8 cellular contexts compared by ENCODE assay signal in the genomic region with DNA sequence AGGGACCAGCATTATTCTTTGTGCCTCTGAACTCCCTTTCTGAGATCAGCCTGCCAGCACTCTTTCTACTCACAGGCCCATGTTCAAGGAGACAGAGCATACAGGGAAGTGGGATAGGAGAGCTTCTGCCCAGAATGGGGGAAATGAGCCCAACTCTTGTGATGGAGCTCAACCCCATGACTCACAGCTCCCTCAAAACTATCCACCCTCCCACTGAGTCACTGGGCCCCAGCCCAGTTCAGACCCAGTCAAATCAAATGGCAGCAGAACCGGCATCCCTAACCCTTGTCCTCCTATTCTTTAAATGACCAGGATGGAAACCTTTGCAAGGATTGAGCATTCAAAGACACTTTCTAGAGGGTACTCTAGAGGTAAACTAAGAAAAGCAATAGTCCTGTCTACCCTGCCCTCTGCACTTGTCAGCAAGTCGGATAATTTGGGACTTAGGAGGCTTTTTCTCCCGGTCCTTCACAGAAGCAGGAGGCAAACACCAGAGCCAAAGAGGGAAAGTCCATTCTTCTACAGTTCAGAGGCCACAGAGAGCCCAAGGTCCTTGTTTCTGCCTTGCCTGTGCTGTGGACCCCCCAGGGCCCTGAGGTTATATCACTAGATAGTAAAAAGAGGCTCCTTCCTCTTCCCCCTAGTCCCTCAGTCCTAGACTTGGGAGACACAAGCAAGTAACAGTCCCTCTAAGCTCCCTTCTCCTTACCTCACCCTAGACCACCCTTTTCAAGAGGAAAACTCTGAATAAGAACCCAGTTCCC. TPM values are rescaled to one million over a fixed set of nuclear protein-coding genes. Genes with fewer than 3 reads are reported as not detected.
DNase-seq lines count a peak whose midpoint lies in the region; ATAC-seq and TF ChIP-seq lines count a peak whose summit lies in the region.

No MANE protein-coding gene starts in this region.

- intact Hi-C loops in activated B cell treated with CpG ODN at 0.5 μM for 24 hours (cut with micrococcal nuclease): loop anchor here (5.0 to 10.0 kb wide), 4 partner anchors 465 to 1638 kb away; partner anchors contain the start of genes GALT, MYORG, NOL6 and RECK

- no peaks in the 10 kb centered on the region for H3K9me2 ChIP-seq in GM23338 (ENCODE audit: insufficient read depth)

- H3K36me3 ChIP-seq in GM23338 (ENCODE audit: insufficient read depth) (no peaks in the 10 kb centered on the region), rectal smooth muscle tissue (ENCODE audit: control insufficient read depth, insufficient read depth, low read length) (peaks cover 6% of the 10 kb centered on the region)

- H3K27ac Mint-ChIP-seq in GM23338: no peak overlapping the region
- peak overlapping the region; percentile 88 for H3K27ac Mint-ChIP-seq in activated B cell treated with CpG ODN at 0.5 μM for 24 hours

- H3K27me3 ChIP-seq in GM23338 (ENCODE audit: insufficient read depth) (no peaks in the 10 kb centered on the region), rectal smooth muscle tissue (ENCODE audit: control insufficient read depth, insufficient read depth, low read length) (no peaks in the 10 kb centered on the region)

- H3K4me3 Mint-ChIP-seq in GM23338 (peak overlapping the region; percentile 78; the same call in 2 of the 3 replicates), activated B cell treated with CpG ODN at 0.5 μM for 24 hours (peak overlapping the region; percentile 83)

- no peaks in the 10 kb centered on the region for H3K9me3 Mint-ChIP-seq in GM23338
- no peaks in the 10 kb centered on the region for H3K9me3 Mint-ChIP-seq in activated B cell treated with CpG ODN at 0.5 μM for 24 hours

- no peak overlapping the region for H3K27ac ChIP-seq in GM23338 (ENCODE audit: low read depth)
- H3K27ac ChIP-seq in rectal smooth muscle tissue (ENCODE audit: low read depth, low read length): peak overlapping the region; percentile 77

- no peak overlapping the region for H3K9ac ChIP-seq in rectal smooth muscle tissue (ENCODE audit: low read length)

- H3K4me1 ChIP-seq in GM23338 (ENCODE audit: insufficient read depth): peaks cover 16% of the 10 kb centered on the region
- H3K4me1 ChIP-seq in rectal smooth muscle tissue (ENCODE audit: control insufficient read depth, insufficient read depth, low read length): peaks cover 34% of the 10 kb centered on the region

- POLR2A ChIA-PET in activated B cell treated with CpG ODN at 0.5 μM for 24 hours (lab: Charles Lee): interaction anchor here (0.6 to 3.2 kb wide), 7 partner anchors 10 to 700 kb away, joined by 3 to 26 read pairs (median 8); partner anchors contain the start of genes FANCG, PIGO, SPAG8 and STOML2

- H3K36me3 Mint-ChIP-seq in GM23338 (ENCODE audit: low read depth): no peaks in the 10 kb centered on the region; the same call in 2 of the 3 replicates
- H3K36me3 Mint-ChIP-seq in activated B cell treated with CpG ODN at 0.5 μM for 24 hours (ENCODE audit: low read depth): peaks cover 5% of the 10 kb centered on the region

- no peaks in the 10 kb centered on the region for H4K20me1 ChIP-seq in GM23338 (replicated peaks; ENCODE audit: insufficient read depth)

- no peak for DNase-seq in GM23338 (ENCODE audit: low spot score)
- DNase-seq in activated B cell treated with CpG ODN at 0.5 μM for 24 hours: no peak
- DNase-seq in fibroblast of the conjunctiva (ENCODE audit: low read depth): peak; percentile 82

- no peak overlapping the region for H2AFZ ChIP-seq in GM23338

- H3F3A ChIP-seq in GM23338 (replicated peaks; ENCODE audit: low read depth): 0 out of 2 replicates have a peak, but pooled peaks cover 7% of the 10 kb centered on the region

- H3K27me3 Mint-ChIP-seq in GM23338 (ENCODE audit: insufficient read depth, low read depth, poor library complexity): peaks cover 16% of the 10 kb centered on the region
- H3K27me3 Mint-ChIP-seq in activated B cell treated with CpG ODN at 0.5 μM for 24 hours: no peaks in the 10 kb centered on the region

- peaks cover 16% of the 10 kb centered on the region; the same call in 1 of the 2 replicates for H3K79me2 ChIP-seq in GM23338 (replicated peaks; ENCODE audit: insufficient read depth)

- H3K4me3 ChIP-seq in GM23338: peak overlapping the region; percentile 46; the same call in 1 of the 2 replicates
- peak overlapping the region; percentile 61 for H3K4me3 ChIP-seq in rectal smooth muscle tissue (ENCODE audit: low read length)

- peak overlapping the region; percentile 78 for H3K4me2 ChIP-seq in GM23338

- CTCF ChIA-PET in activated B cell treated with CpG ODN at 0.5 μM for 24 hours (lab: Charles Lee): interaction anchor here (0.9 kb wide), 1 partner anchor 16 kb away, joined by 3 read pairs; the partner anchor contains the start of gene PIGO

- ATAC-seq in GM23338 (no peak), activated B cell treated with CpG ODN at 0.5 μM for 24 hours (ENCODE audit: low read depth) (no peak), HG02759 (IDR thresholded peaks at IDR 0.05; ENCODE audit: unreplicated experiment) (no peak), GM19463 (IDR thresholded peaks at IDR 0.05; ENCODE audit: unreplicated experiment) (no peak), GM18519 (IDR thresholded peaks at IDR 0.05; ENCODE audit: low FRiP score, unreplicated experiment) (no peak), HG03565 (IDR thresholded peaks at IDR 0.05; ENCODE audit: unreplicated experiment) (no peak)

- TF ChIP-seq CTCF in GM23338 (conservative IDR thresholded peaks at IDR 0.05; ENCODE audit: low read depth in 2 of 2) (no peak), activated B cell treated with CpG ODN at 0.5 μM for 24 hours (IDR thresholded peaks at IDR 0.05) (no peak)

- H3K4me1 Mint-ChIP-seq in GM23338 (peaks cover 39% of the 10 kb centered on the region), activated B cell treated with CpG ODN at 0.5 μM for 24 hours (peaks cover 67% of the 10 kb centered on the region)

TF ChIP-seq in GM23338, 12 proteins besides CTCF, POLR2A, EP300 and RAD21 (continues in another document):
- TF ChIP-seq ZNF114 (CRISPR knock-in tag; IDR thresholded peaks at IDR 0.05) (no peak), EZH2phosphoT487 (IDR thresholded peaks at IDR 0.05; ENCODE audit: unreplicated experiment) (no peak), STAT1 (IDR thresholded peaks at IDR 0.05; ENCODE audit: unreplicated experiment) (no peak), EZH2 (IDR thresholded peaks at IDR 0.05; ENCODE audit: low read depth, unreplicated experiment) (no peak), REST (IDR thresholded peaks at IDR 0.05; ENCODE audit: unreplicated experiment) (no peak), CREB1 (CRISPR knock-in tag; IDR thresholded peaks at IDR 0.05; ENCODE audit: low read depth) (no peak), ETS1 (IDR thresholded peaks at IDR 0.05) (no peak), POLR2AphosphoS5 (IDR thresholded peaks at IDR 0.05; ENCODE audit: low read depth) (no peak)

RNA-seq across cellular contexts. Expression of gene ATOSB, which starts 3.2 kb away (rescaled TPM):
- 3.1 and 6.1 TPM in 2 replicates for total RNA-seq in GM23338 (2014; rRNA removed; shearing (Covaris generic))
- polyA plus RNA-seq in GM23338 (2016; fragmentation: Nextera tagmentation; extraction: Ambion mirVana): 2.2 and 2.3 TPM in 2 replicates
- total RNA-seq in activated B cell treated with CpG ODN at 0.5 μM for 24 hours: 6.8 and 7.2 TPM in 2 replicates

RNA-seq across cellular contexts. Expression of gene STOML2, which starts 9.5 kb away (rescaled TPM):
- 210 and 221 TPM in 2 replicates for total RNA-seq in GM23338 (2014; rRNA removed; shearing (Covaris generic))
- polyA plus RNA-seq in GM23338 (2016; fragmentation: Nextera tagmentation; extraction: Ambion mirVana): 109 and 114 TPM in 2 replicates
- total RNA-seq in activated B cell treated with CpG ODN at 0.5 μM for 24 hours: 108 and 113 TPM in 2 replicates

RNA-seq across cellular contexts. Expression of gene PIGO, which starts 16.0 kb away (rescaled TPM):
- 13.6 and 18.9 TPM in 2 replicates for total RNA-seq in GM23338 (2014; rRNA removed; shearing (Covaris generic))
- polyA plus RNA-seq in GM23338 (2016; fragmentation: Nextera tagmentation; extraction: Ambion mirVana): 11.2 and 13.6 TPM in 2 replicates
- 30.4 and 34.1 TPM in 2 replicates for total RNA-seq in activated B cell treated with CpG ODN at 0.5 μM for 24 hours

RNA-seq across cellular contexts. Expression of gene FANCG, which starts 32.7 kb away (rescaled TPM):
- 47.0 and 56.2 TPM in 2 replicates for total RNA-seq in GM23338 (2014; rRNA removed; shearing (Covaris generic))
- 53.1 and 53.8 TPM in 2 replicates for polyA plus RNA-seq in GM23338 (2016; fragmentation: Nextera tagmentation; extraction: Ambion mirVana)
- total RNA-seq in activated B cell treated with CpG ODN at 0.5 μM for 24 hours: 27.4 and 28.8 TPM in 2 replicates

RNA-seq across cellular contexts. Expression of gene VCP, which starts 40.0 kb away (rescaled TPM):
- total RNA-seq in GM23338 (2014; rRNA removed; shearing (Covaris generic)): 361 and 408 TPM in 2 replicates
- polyA plus RNA-seq in GM23338 (2016; fragmentation: Nextera tagmentation; extraction: Ambion mirVana): 113 and 130 TPM in 2 replicates
- 274 and 296 TPM in 2 replicates for total RNA-seq in activated B cell treated with CpG ODN at 0.5 μM for 24 hours
